19 cellular contexts compared by ENCODE assay signal in genomic region chr6:17200395-17200794, GRCh38.
A peak's percentile ranks its signal among the peaks of the same experiment; 100 is the strongest.
DNase-seq lines count a peak whose midpoint lies in the region; ATAC-seq, FAIRE-seq and TF ChIP-seq lines count a peak whose summit lies in the region.
"Had no signal": no experiment of that assay in that cellular context is flagged by ENCODE, and none has a peak within 500 bp of the region (broad histone marks: within the 10 kb centered on the region; RNA-seq: fewer than 3 reads in every experiment).

No MANE protein-coding gene starts in this region.

- H3K27me3 ChIP-seq in HUES6 (ENCODE audit: control insufficient read depth, insufficient read depth, low read length) (no peaks in the 10 kb centered on the region), endothelial cell of umbilical vein (ENCODE audit: control insufficient read depth in 2 of 2, insufficient read depth in 2 of 2, low read length in 2 of 2) (no peaks in the 10 kb centered on the region), mesenchymal stem cell (ENCODE audit: control insufficient read depth in 1 of 2, insufficient read depth in 1 of 2, low read length in 2 of 2) (no peaks in the 10 kb centered on the region), PC-9 (ENCODE audit: insufficient read depth, low read depth) (no peaks in the 10 kb centered on the region)
- H3K27me3 ChIP-seq: SJSA1, vagina had no signal

- H3K4me3 ChIP-seq in HUES6 (ENCODE audit: low read depth, low read length) (peak overlapping the region; percentile 36; the same call in 1 of the 2 replicates), endothelial cell of umbilical vein (replicated peaks in 1 of 3; ENCODE audit: insufficient read depth in 1 of 3, low read depth in 1 of 3, low read length in 3 of 3) (no peak overlapping the region), mesenchymal stem cell (ENCODE audit: insufficient read depth in 1 of 2, low read depth in 1 of 2, low read length in 2 of 2) (no peak overlapping the region), PC-9 (no peak overlapping the region)
- H3K4me3 ChIP-seq: HAP-1, left lung, mucosa of descending colon, SJSA1, vagina had no signal

- DNase-seq in endothelial cell of umbilical vein (ENCODE audit: low read depth, low spot score) (no peak), mesenchymal stem cell (peak; percentile 10), left lobe of liver (ENCODE audit: low spot score) (no peak), PC-9 (no peak)
- DNase-seq in activated CD4-positive, alpha-beta T cell treated with anti-CD3 and anti-CD28 coated beads, Interleukin-2, amount 10 ng/mL, durations not matched to agents 7 days and 5 days, result no peak
- DNase-seq: effector CD4-positive, alpha-beta T cell; KBM-7; left lung; mucosa of descending colon; NCI-H526; occipital lobe had no signal

- H3K9me1 ChIP-seq in endothelial cell of umbilical vein (replicated peaks; ENCODE audit: control insufficient read depth, extremely low read depth, insufficient read depth, low read length), result no peaks in the 10 kb centered on the region

- no peak overlapping the region for H2BK5ac ChIP-seq in mesenchymal stem cell (ENCODE audit: low read depth, low read length, poor library complexity, severe bottlenecking)

- H3K36me3 Mint-ChIP-seq in activated CD4-positive, alpha-beta T cell treated with anti-CD3 and anti-CD28 coated beads, Interleukin-2, amount 10 ng/mL, durations not matched to agents 7 days and 5 days (ENCODE audit: low read depth), result no peaks in the 10 kb centered on the region

- H4K20me1 ChIP-seq in endothelial cell of umbilical vein (replicated peaks; ENCODE audit: control insufficient read depth, extremely low read depth, insufficient read depth, low read length) (no peaks in the 10 kb centered on the region), PC-9 (ENCODE audit: insufficient read depth) (no peaks in the 10 kb centered on the region)

- 19% methylated on average over 33 of the region's 34 CpGs for WGBS in mesenchymal stem cell

- H3K4me1 Mint-ChIP-seq in activated CD4-positive, alpha-beta T cell treated with anti-CD3 and anti-CD28 coated beads, Interleukin-2, amount 10 ng/mL, durations not matched to agents 7 days and 5 days, result no peaks in the 10 kb centered on the region

- H2BK12ac ChIP-seq in mesenchymal stem cell (ENCODE audit: low read length in 2 of 2), result no peak overlapping the region

- H3K79me1 ChIP-seq in mesenchymal stem cell (replicated peaks; ENCODE audit: low read length, poor library complexity, severe bottlenecking), result no peaks in the 10 kb centered on the region

- no peak overlapping the region for H2BK15ac ChIP-seq in mesenchymal stem cell (ENCODE audit: low read depth, poor library complexity, severe bottlenecking)

- H3K18ac ChIP-seq in mesenchymal stem cell (ENCODE audit: low read depth in 1 of 2, low read length in 2 of 2), result no peak overlapping the region

- peaks cover 3% of the 10 kb centered on the region for H3K9me3 Mint-ChIP-seq in activated CD4-positive, alpha-beta T cell treated with anti-CD3 and anti-CD28 coated beads, Interleukin-2, amount 10 ng/mL, durations not matched to agents 7 days and 5 days
- H3K9me3 Mint-ChIP-seq: activated T-helper 2 cell treated with anti-CD3 and anti-CD28 coated beads, Interferon-gamma antibody, Interleukin-2, Interleukin-4, amounts not matched to agents 10 μg/mL and 5 μg/mL and 100 μg/mL, durations not matched to agents 14 hours and 24 hours and 36 hours had no signal

- H3K36me3 ChIP-seq in HUES6 (ENCODE audit: control insufficient read depth, insufficient read depth, low read length) (no peaks in the 10 kb centered on the region), endothelial cell of umbilical vein (ENCODE audit: control insufficient read depth in 2 of 2, extremely low read depth in 1 of 2, insufficient read depth in 2 of 2, low read length in 2 of 2) (no peaks in the 10 kb centered on the region), mesenchymal stem cell (ENCODE audit: control insufficient read depth in 1 of 2, insufficient read depth in 2 of 2, low read depth in 1 of 2, low read length in 2 of 2) (peaks cover 0 to 4% of the 10 kb centered on the region in 2 experiments), PC-9 (ENCODE audit: low read depth) (no peaks in the 10 kb centered on the region)
- H3K36me3 ChIP-seq: HAP-1, left lung, SJSA1, vagina had no signal

- H3K4me2 ChIP-seq in endothelial cell of umbilical vein (ENCODE audit: insufficient read depth, low read length) (no peak overlapping the region), mesenchymal stem cell (ENCODE audit: low read length, poor library complexity, severe bottlenecking) (no peak overlapping the region), PC-9 (no peak overlapping the region)

- no peaks in the 10 kb centered on the region for H3K4me1 ChIP-seq in HUES6 (ENCODE audit: control insufficient read depth, insufficient read depth, low read length)
- no peaks in the 10 kb centered on the region for H3K4me1 ChIP-seq in endothelial cell of umbilical vein (ENCODE audit: control insufficient read depth, extremely low read depth, insufficient read depth, low read length)
- H3K4me1 ChIP-seq in mesenchymal stem cell (ENCODE audit: control insufficient read depth, insufficient read depth, low read depth, low read length), result no peaks in the 10 kb centered on the region
- no peaks in the 10 kb centered on the region for H3K4me1 ChIP-seq in PC-9 (replicated peaks; ENCODE audit: insufficient read depth)
- H3K4me1 ChIP-seq: HAP-1, left lung, SJSA1, vagina had no signal

- intact Hi-C loops in endothelial cell of umbilical vein (cut with micrococcal nuclease), result no loop called here
- intact Hi-C loops in PC-9 (cut with micrococcal nuclease; ENCODE audit: unreplicated experiment), result no loop called here

- no peak overlapping the region for H4K8ac ChIP-seq in mesenchymal stem cell (ENCODE audit: low read length)

- TF ChIP-seq POLR2A in endothelial cell of umbilical vein (IDR thresholded peaks at IDR 0.05; ENCODE audit: low read depth, low read length), result no peak

- ATAC-seq in GM19397 (IDR thresholded peaks at IDR 0.05; ENCODE audit: unreplicated experiment) (no peak), left lobe of liver (no peak)
- ATAC-seq: activated CD4-positive, CD25-positive, alpha-beta regulatory T cell treated with anti-CD3 and anti-CD28 coated beads, Interleukin-2, amount 50 U/mL, for 24 hours; left lung; mucosa of descending colon had no signal

- H3K9ac ChIP-seq in HUES6 (ENCODE audit: low read length) (no peak overlapping the region), endothelial cell of umbilical vein (replicated peaks; ENCODE audit: extremely low read depth, insufficient read depth, low read length) (no peak overlapping the region), mesenchymal stem cell (ENCODE audit: low read length) (no peak overlapping the region)

- TF ChIP-seq CTCF in C4-2B (conservative IDR thresholded peaks at IDR 0.05), result peak; percentile 22
- TF ChIP-seq CTCF in endothelial cell of umbilical vein (IDR thresholded peaks at IDR 0.05; ENCODE audit: extremely low read depth in 1 of 2, insufficient read depth in 1 of 2, low read depth in 1 of 2, low read length in 2 of 2), result peak; percentile 9 to 35
- no peak for TF ChIP-seq CTCF in PC-9 (conservative IDR thresholded peaks at IDR 0.05)

- H3K14ac ChIP-seq in mesenchymal stem cell (ENCODE audit: low read length in 2 of 2), result no peak overlapping the region

- CTCF ChIA-PET in endothelial cell of umbilical vein (lab: Charles Lee) (interaction anchor here (0.9 to 1.9 kb wide), 3 partner anchors 9 to 384 kb away, joined by 3 to 8 read pairs (median 3); no protein-coding TSS in a partner anchor), PC-9 (lab: Charles Lee) (no interaction called here)
- CTCF ChIA-PET in activated CD4-positive, alpha-beta T cell treated with anti-CD3 and anti-CD28 coated beads, Interleukin-2, amount 10 ng/mL, durations not matched to agents 7 days and 5 days (lab: Charles Lee), result interaction anchor here (0.8 kb wide), 1 partner anchor 27 kb away, joined by 3 read pairs; no protein-coding TSS in a partner anchor

- no peak overlapping the region for H3K27ac Mint-ChIP-seq in activated CD4-positive, alpha-beta T cell treated with anti-CD3 and anti-CD28 coated beads, Interleukin-2, amount 10 ng/mL, durations not matched to agents 7 days and 5 days
- H3K27ac Mint-ChIP-seq: activated T-helper 2 cell treated with anti-CD3 and anti-CD28 coated beads, Interferon-gamma antibody, Interleukin-2, Interleukin-4, amounts not matched to agents 10 μg/mL and 5 μg/mL and 100 μg/mL, durations not matched to agents 14 hours and 24 hours and 36 hours had no signal

- H3K79me2 ChIP-seq in endothelial cell of umbilical vein (ENCODE audit: control insufficient read depth, insufficient read depth, low read length) (no peaks in the 10 kb centered on the region), PC-9 (ENCODE audit: low read depth) (no peaks in the 10 kb centered on the region)

- FAIRE-seq in endothelial cell of umbilical vein (lab: Jason Lieb, UNC), result no peak

- H3K9me2 ChIP-seq in PC-9 (ENCODE audit: insufficient read depth), result no peaks in the 10 kb centered on the region

- H3K4me3 Mint-ChIP-seq in activated CD4-positive, alpha-beta T cell treated with anti-CD3 and anti-CD28 coated beads, Interleukin-2, amount 10 ng/mL, durations not matched to agents 7 days and 5 days, result no peak overlapping the region

- BruUV-seq in endothelial cell of umbilical vein (replicated peaks; lab: Mats Ljungman, UMichigan), result no TSS peak
- BruUV-seq in PC-9 (replicated peaks; lab: Mats Ljungman, UMichigan), result no TSS peak

- dilution Hi-C loops in endothelial cell of umbilical vein (cut with MboI; ENCODE audit: extremely low pct_ligation_motif_present, low sequenced_read_pairs), result no loop called here

- H3K9me3 ChIP-seq in HUES6 (ENCODE audit: control insufficient read depth, insufficient read depth, low read depth, low read length) (peaks cover 11% of the 10 kb centered on the region), endothelial cell of umbilical vein (replicated peaks; ENCODE audit: control insufficient read depth, insufficient read depth, low read length) (no peaks in the 10 kb centered on the region), mesenchymal stem cell (ENCODE audit: control insufficient read depth, low read length) (peaks cover 5% of the 10 kb centered on the region), PC-9 (ENCODE audit: insufficient read depth, low read depth) (0 out of 2 replicates have a peak, but pooled peaks cover 4% of the 10 kb centered on the region)
- H3K9me3 ChIP-seq: mucosa of descending colon, SJSA1, vagina had no signal

- H3K27me3 Mint-ChIP-seq in activated CD4-positive, alpha-beta T cell treated with anti-CD3 and anti-CD28 coated beads, Interleukin-2, amount 10 ng/mL, durations not matched to agents 7 days and 5 days, result no peaks in the 10 kb centered on the region

- H3F3A ChIP-seq in PC-9 (ENCODE audit: insufficient read depth, low read depth), result no peaks in the 10 kb centered on the region

- POLR2A ChIA-PET in endothelial cell of umbilical vein (lab: Charles Lee), result no interaction called here
- POLR2A ChIA-PET in activated CD4-positive, alpha-beta T cell treated with anti-CD3 and anti-CD28 coated beads, Interleukin-2, amount 10 ng/mL, durations not matched to agents 7 days and 5 days (lab: Charles Lee), result no interaction called here
- POLR2A ChIA-PET in PC-9 (lab: Charles Lee; ENCODE audit: unreplicated experiment), result interaction anchor here (0.7 kb wide), 1 partner anchor 367 kb away, joined by 6 read pairs; no protein-coding TSS in a partner anchor

- no peak overlapping the region for H4K91ac ChIP-seq in mesenchymal stem cell (ENCODE audit: low read length)

- H2BK120ac ChIP-seq in mesenchymal stem cell (ENCODE audit: low read depth, low read length), result no peak overlapping the region

- no peak overlapping the region for H3K23ac ChIP-seq in mesenchymal stem cell (ENCODE audit: low read length in 2 of 2)

- H2AK5ac ChIP-seq in mesenchymal stem cell (ENCODE audit: low read length, severe bottlenecking), result no peak overlapping the region

- no peak overlapping the region for H2AFZ ChIP-seq in endothelial cell of umbilical vein (ENCODE audit: low read depth, low read length)
- H2AFZ ChIP-seq in mesenchymal stem cell (ENCODE audit: low read depth, low read length), result no peak overlapping the region
- H2AFZ ChIP-seq in PC-9, result no peak overlapping the region

- H3K4ac ChIP-seq in mesenchymal stem cell (ENCODE audit: low read depth in 1 of 2, low read length in 2 of 2), result no peak overlapping the region

- H3K27ac ChIP-seq in C4-2B, result no peak overlapping the region
- H3K27ac ChIP-seq in HUES6 (ENCODE audit: low read depth, low read length), result no peak overlapping the region
- H3K27ac ChIP-seq in endothelial cell of umbilical vein (ENCODE audit: insufficient read depth, low read depth, low read length), result no peak overlapping the region
- no peak overlapping the region for H3K27ac ChIP-seq in mesenchymal stem cell (ENCODE audit: low read length, poor library complexity, severe bottlenecking)
- H3K27ac ChIP-seq in PC-9, result no peak overlapping the region
- H3K27ac ChIP-seq: left lung, SJSA1, vagina had no signal
